Comparison of ENCODE assay signal across 8 cellular contexts in genomic region chr6:44248579-44248978, GRCh38. TPM values are rescaled to one million over a fixed set of nuclear protein-coding genes. Genes with fewer than 3 reads are reported as not detected.
DNase-seq lines count a peak whose midpoint lies in the region; ATAC-seq and TF ChIP-seq lines count a peak whose summit lies in the region.

No MANE protein-coding gene starts in this region.

- WGBS in mesodermal cell (ENCODE audit: insufficient coverage in 2 of 2), 2 experiments = no CpG with 5 or more reads among the region's 1 CpG

- peak overlapping the region; percentile 99 for H3K27ac Mint-ChIP-seq in MCF 10A (ENCODE audit: low read depth, unreplicated experiment)

- POLR2A ChIA-PET in MCF 10A (lab: Yijun Ruan, JAX) = interaction anchor here (2.3 to 5.0 kb wide), 7 partner anchors 8 to 124 kb away, joined by 6 to 121 read pairs (median 25); partner anchors contain the start of genes AARS2, SLC29A1 and SLC35B2

- peak overlapping the region; percentile 95 for H3K4me3 Mint-ChIP-seq in MCF 10A (ENCODE audit: unreplicated experiment)

- H3K4me1 ChIP-seq in left ventricle myocardium inferior = peaks cover 81% of the 10 kb centered on the region
- H3K4me1 ChIP-seq in mesodermal cell (ENCODE audit: control insufficient read depth, insufficient read depth, low read length, poor library complexity, severe bottlenecking) = peaks cover 16% of the 10 kb centered on the region
- peaks cover 0 to 9% of the 10 kb centered on the region in 2 donors for H3K4me1 ChIP-seq in uterus

- no peak for DNase-seq in left ventricle myocardium inferior
- DNase-seq in Right ventricle myocardium inferior (ENCODE audit: missing footprints) = no peak
- no peak for DNase-seq in MCF 10A (ENCODE audit: unreplicated experiment)
- DNase-seq in uterus = no peak
- no peak for DNase-seq in glomerular visceral epithelial cell (ENCODE audit: extremely low spot score)
- no peak for DNase-seq in germinal center (ENCODE audit: low spot score)

- peaks cover 48% of the 10 kb centered on the region for H3K4me1 Mint-ChIP-seq in MCF 10A (ENCODE audit: insufficient read depth, unreplicated experiment)

- peaks cover 57% of the 10 kb centered on the region for H3K36me3 ChIP-seq in left ventricle myocardium inferior
- peaks cover 60% of the 10 kb centered on the region for H3K36me3 ChIP-seq in mesodermal cell (ENCODE audit: control insufficient read depth, insufficient read depth, low read length)
- no peaks in the 10 kb centered on the region for H3K36me3 ChIP-seq in uterus

- H3K27ac ChIP-seq in left ventricle myocardium inferior (replicated peaks) (peak overlapping the region; percentile 99), mesodermal cell (ENCODE audit: low read depth, low read length, severe bottlenecking) (peak overlapping the region; percentile 94), uterus (peak overlapping the region; percentile 99)

- H3K27me3 ChIP-seq in left ventricle myocardium inferior (ENCODE audit: low read depth) (no peaks in the 10 kb centered on the region), uterus (no peaks in the 10 kb centered on the region)

- no peaks in the 10 kb centered on the region for H3K9me3 Mint-ChIP-seq in MCF 10A (ENCODE audit: unreplicated experiment)

- H3K4me3 ChIP-seq in left ventricle myocardium inferior = peak overlapping the region; percentile 96
- peak overlapping the region; percentile 99 for H3K4me3 ChIP-seq in mesodermal cell (ENCODE audit: extremely low read depth, insufficient read depth, low read length, poor library complexity, severe bottlenecking)
- H3K4me3 ChIP-seq in uterus = peak overlapping the region; percentile 98

- CTCF ChIA-PET in MCF 10A (lab: Yijun Ruan, JAX) = interaction anchor here (1.0 to 3.6 kb wide), 7 partner anchors 8 to 138 kb away, joined by 3 to 14 read pairs (median 8); partner anchors contain the start of gene SLC35B2

- peaks cover 72% of the 10 kb centered on the region for H3K36me3 Mint-ChIP-seq in MCF 10A (ENCODE audit: insufficient read depth, unreplicated experiment)

- no TSS peak for BruUV-seq in MCF 10A (replicated peaks; lab: Mats Ljungman, UMichigan)

- intact Hi-C loops in left ventricle myocardium inferior (cut with micrococcal nuclease) (no loop called here), Right ventricle myocardium inferior (cut with DNase I) (loop anchor here (5.0 kb wide), 1 partner anchor 146 kb away; no protein-coding TSS in a partner anchor), MCF 10A (cut with micrococcal nuclease) (loop anchor here (10.0 kb wide), 1 partner anchor 474 kb away; the partner anchor contains the start of gene VEGFA), uterus (cut with DNase I; ENCODE audit: low total_unique reads) (no loop called here)

- no peaks in the 10 kb centered on the region for H3K27me3 Mint-ChIP-seq in MCF 10A (ENCODE audit: insufficient read depth, unreplicated experiment)

- H3K9me3 ChIP-seq in left ventricle myocardium inferior (replicated peaks) (no peaks in the 10 kb centered on the region), mesodermal cell (ENCODE audit: control insufficient read depth, low read length) (no peaks in the 10 kb centered on the region), uterus (no peaks in the 10 kb centered on the region)

- no peak for TF ChIP-seq CTCF in left ventricle myocardium inferior (IDR thresholded peaks at IDR 0.05; ENCODE audit: borderline replicate concordance)
- TF ChIP-seq CTCF in MCF 10A (IDR thresholded peaks at IDR 0.05; ENCODE audit: unreplicated experiment) = no peak
- TF ChIP-seq CTCF in uterus (IDR thresholded peaks at IDR 0.05) = no peak

- no peak for TF ChIP-seq POLR2A in uterus (IDR thresholded peaks at IDR 0.05)

- ATAC-seq in Right ventricle myocardium inferior = no peak
- ATAC-seq in HG03457 (IDR thresholded peaks at IDR 0.05; ENCODE audit: unreplicated experiment) = no peak

RNA-seq across cellular contexts. Expression of gene HSP90AB1, which starts 1.7 kb away (rescaled TPM):
- total RNA-seq in left ventricle myocardium inferior = 786 TPM
- 867 TPM for total RNA-seq in Right ventricle myocardium inferior
- 546 and 577 TPM in 2 replicates for total RNA-seq in MCF 10A (2022)
- polyA plus RNA-seq in mesodermal cell (2013, experiment 1 of 2) = 1,346 TPM
- 1,290 TPM for polyA plus RNA-seq in mesodermal cell (2013, experiment 2 of 2)
- total RNA-seq in uterus = 100 to 1,000 TPM; 336 to 897 (median 564) TPM

RNA-seq across cellular contexts. Expression of gene SLC35B2, which starts 8.7 kb away (rescaled TPM):
- total RNA-seq in left ventricle myocardium inferior = 20.2 TPM
- 21.3 TPM for total RNA-seq in Right ventricle myocardium inferior
- 27.1 and 31.3 TPM in 2 replicates for total RNA-seq in MCF 10A (2022)
- 58.8 TPM for polyA plus RNA-seq in mesodermal cell (2013, experiment 1 of 2)
- polyA plus RNA-seq in mesodermal cell (2013, experiment 2 of 2) = 45.4 TPM
- total RNA-seq in uterus = 10 to 100 TPM in 3 of 4 donors, 1 to 10 TPM in 1; 5.9 to 39.5 (median 28.5) TPM

RNA-seq across cellular contexts. Expression of gene NFKBIE, which starts 16.8 kb away (rescaled TPM):
- total RNA-seq in left ventricle myocardium inferior = 2.1 TPM
- 2.4 TPM for total RNA-seq in Right ventricle myocardium inferior
- total RNA-seq in MCF 10A (2022) = 6.0 and 8.8 TPM in 2 replicates
- 11.1 TPM for polyA plus RNA-seq in mesodermal cell (2013, experiment 1 of 2)
- 8.6 TPM for polyA plus RNA-seq in mesodermal cell (2013, experiment 2 of 2)
- 1 to 10 TPM; 1.3 to 5.9 (median 2.8) TPM for total RNA-seq in uterus

RNA-seq across cellular contexts. Expression of gene TMEM151B, which starts 21.7 kb away (rescaled TPM):
- total RNA-seq in left ventricle myocardium inferior (not detected), Right ventricle myocardium inferior (not detected), MCF 10A (2022) (not detected in 2 replicates), uterus (under 1 TPM in 2 of 4 donors, not detected in 2; 0.09 to 0.21 TPM)
- polyA plus RNA-seq in mesodermal cell (2013, experiment 1 of 2) = 1.5 TPM
- polyA plus RNA-seq in mesodermal cell (2013, experiment 2 of 2) = 0.46 TPM

RNA-seq across cellular contexts. Expression of gene SLC29A1, which starts 25.2 kb away (rescaled TPM):
- total RNA-seq in left ventricle myocardium inferior (154 TPM), Right ventricle myocardium inferior (170 TPM), MCF 10A (2022) (6.8 and 7.0 TPM in 2 replicates), uterus (100 to 1,000 TPM in 2 of 4 donors, 10 to 100 TPM in 2; 29.9 to 150 (median 95.1) TPM)
- polyA plus RNA-seq in mesodermal cell (2013, experiment 1 of 2) = 32.1 TPM
- 23.0 TPM for polyA plus RNA-seq in mesodermal cell (2013, experiment 2 of 2)

Comparison
In these comparisons a context has a peak if more than half of its experiments do, and no peak if none do; other contexts are left out.
1. intact Hi-C loops: an anchor here in Right ventricle myocardium inferior (5.0 kb wide) and MCF 10A (10.0 kb wide); none called in left ventricle myocardium inferior and uterus.